19 cellular contexts compared by ENCODE assay signal in genomic region chr2:223722226-223722625, GRCh38.
A peak's percentile ranks its signal among the peaks of the same experiment; 100 is the strongest.
DNase-seq lines count a peak whose midpoint lies in the region; ATAC-seq, FAIRE-seq and TF ChIP-seq lines count a peak whose summit lies in the region.
"Had no signal": no experiment of that assay in that cellular context is flagged by ENCODE, and none has a peak within 500 bp of the region (broad histone marks: within the 10 kb centered on the region; RNA-seq: fewer than 3 reads in every experiment).

No MANE protein-coding gene starts in this region.

- no peak for ATAC-seq in A549
- ATAC-seq in GM18505 (IDR thresholded peaks at IDR 0.05; ENCODE audit: unreplicated experiment), result no peak
- no peak for ATAC-seq in WTC11

- WGBS in A549 (ENCODE audit: missing lambda C conversion rate), result 94% methylated on average over 9 of the region's 9 CpGs
- WGBS in esophagus, 2 donors, result 59 to 67% methylated on average over 9 of the region's 9 CpGs

- FAIRE-seq in A549 (lab: Jason Lieb, UNC), result no peak

- no peaks in the 10 kb centered on the region for H3K27me3 ChIP-seq in HUES6 (ENCODE audit: control insufficient read depth, insufficient read depth, low read length)
- H3K27me3 ChIP-seq in esophagus (ENCODE audit: control insufficient read depth in 1 of 2, insufficient read depth in 2 of 2, low read length in 2 of 2), result no peaks in the 10 kb centered on the region

- no peak overlapping the region for H3K27ac Mint-ChIP-seq in mesothelial cell of epicardium
- H3K27ac Mint-ChIP-seq in WTC11, result no peak overlapping the region
- H3K27ac Mint-ChIP-seq: CD14-positive monocyte had no signal

- peaks cover 32% of the 10 kb centered on the region for H3K4me1 ChIP-seq in A549
- H3K4me1 ChIP-seq in HUES6 (ENCODE audit: control insufficient read depth, insufficient read depth, low read length), result peaks cover 30% of the 10 kb centered on the region
- H3K4me1 ChIP-seq in esophagus (ENCODE audit: control insufficient read depth in 2 of 2, insufficient read depth in 2 of 2, low read length in 1 of 2), result no peaks in the 10 kb centered on the region

- H3K4me2 ChIP-seq in A549, result no peak overlapping the region
- H3K4me2 ChIP-seq: SK-N-SH had no signal

- TF ChIP-seq CTCF in A549 (IDR thresholded peaks at IDR 0.05) (no peak), mesothelial cell of epicardium (IDR thresholded peaks at IDR 0.05; ENCODE audit: unreplicated experiment) (no peak), WTC11 (IDR thresholded peaks at IDR 0.05) (no peak)

- peak overlapping the region; percentile 67 for H3K9ac ChIP-seq in HUES6 (ENCODE audit: low read length)
- H3K9ac ChIP-seq: SK-N-SH had no signal

- H3K27ac ChIP-seq in A549 (peak overlapping the region; percentile 90 to 97; a peak in 5 of 6 replicates), HUES6 (ENCODE audit: low read depth, low read length) (no peak overlapping the region), esophagus (ENCODE audit: low read depth in 2 of 2, low read length in 1 of 2) (peak overlapping the region; percentile 4 to 42)

- CTCF ChIA-PET in A549 (lab: Yijun Ruan, JAX), result interaction anchor here (1.1 to 1.6 kb wide), 4 partner anchors 11 to 39 kb away, joined by 3 to 7 read pairs (median 3); no protein-coding TSS in a partner anchor
- CTCF ChIA-PET in WTC11 (lab: Charles Lee), result no interaction called here

- H3K4me1 Mint-ChIP-seq in mesothelial cell of epicardium, result peaks cover 41% of the 10 kb centered on the region
- H3K4me1 Mint-ChIP-seq in WTC11, result peaks cover 36% of the 10 kb centered on the region
- H3K4me1 Mint-ChIP-seq: CD14-positive monocyte had no signal

- H3K9me3 ChIP-seq in A549, result peaks cover 12% of the 10 kb centered on the region; the same call in 2 of the 3 replicates
- peaks cover 2% of the 10 kb centered on the region; the same call in 1 of the 2 replicates for H3K9me3 ChIP-seq in HUES6 (ENCODE audit: control insufficient read depth, insufficient read depth, low read depth, low read length)
- H3K9me3 ChIP-seq in esophagus (ENCODE audit: control insufficient read depth in 2 of 2, insufficient read depth in 1 of 2, low read depth in 1 of 2, low read length in 1 of 2), result no peaks in the 10 kb centered on the region

- no peak for DNase-seq in A549 (ENCODE audit: low read depth in 1 of 2, low spot score in 1 of 2)
- DNase-seq in mesothelial cell of epicardium (ENCODE audit: low spot score in 2 of 2, unreplicated experiment in 2 of 2), result no peak
- no peak for DNase-seq in activated CD4-positive, CD25-positive, alpha-beta regulatory T cell (lab: John Stamatoyannopoulos, UW)
- no peak for DNase-seq in effector CD8-positive, alpha-beta T cell (lab: John Stamatoyannopoulos, UW)
- no peak for DNase-seq in WTC11 (ENCODE audit: low spot score)
- DNase-seq: AML-193, DMS153, IMR-90, Kasumi-1, NCI-H1105, NCI-H1694, NCI-H2227 treated with DMSO at 0.1 percent for 48 hours, NCI-H524, SHP77, SK-N-SH had no signal

- POLR2A ChIA-PET in A549 (lab: Yijun Ruan, JAX), result no interaction called here
- POLR2A ChIA-PET in WTC11 (lab: Charles Lee), result no interaction called here

- no peak overlapping the region for H3K4me3 ChIP-seq in A549
- H3K4me3 ChIP-seq in HUES6 (ENCODE audit: low read depth, low read length), result peak overlapping the region; percentile 55
- no peak overlapping the region for H3K4me3 ChIP-seq in esophagus (ENCODE audit: low read depth in 1 of 2, low read length in 2 of 2)

- TF ChIP-seq POLR2A in A549 (IDR thresholded peaks at IDR 0.05; ENCODE audit: low read length) (no peak), GM18505 (IDR thresholded peaks at IDR 0.05; ENCODE audit: borderline replicate concordance, extremely low read depth, insufficient read depth, insufficient read length) (no peak)

- no peak for TF ChIP-seq RAD21 in A549 (conservative IDR thresholded peaks at IDR 0.05 in 1 of 2, IDR thresholded peaks at IDR 0.05 in 1 of 2)

- peaks cover 24% of the 10 kb centered on the region for H3K36me3 Mint-ChIP-seq in mesothelial cell of epicardium
- H3K36me3 Mint-ChIP-seq in WTC11, result peaks cover 21% of the 10 kb centered on the region
- H3K36me3 Mint-ChIP-seq: CD14-positive monocyte had no signal

- no peak for TF ChIP-seq EP300 in A549 (IDR thresholded peaks at IDR 0.05)

- H3K27me3 Mint-ChIP-seq in mesothelial cell of epicardium (ENCODE audit: low read depth) (no peaks in the 10 kb centered on the region), WTC11 (ENCODE audit: low read depth) (no peaks in the 10 kb centered on the region)

- H3K4me3 Mint-ChIP-seq in mesothelial cell of epicardium (peak overlapping the region; percentile 50), WTC11 (no peak overlapping the region)
- H3K4me3 Mint-ChIP-seq: CD14-positive monocyte had no signal

- H3K9me3 Mint-ChIP-seq in mesothelial cell of epicardium (peaks cover 19% of the 10 kb centered on the region), WTC11 (peaks cover 22% of the 10 kb centered on the region)

- H3K36me3 ChIP-seq in HUES6 (ENCODE audit: control insufficient read depth, insufficient read depth, low read length) (peaks cover 29% of the 10 kb centered on the region), esophagus (ENCODE audit: control insufficient read depth in 2 of 2, insufficient read depth in 2 of 2, low read length in 1 of 2) (no peaks in the 10 kb centered on the region)

TF ChIP-seq in A549, 52 proteins besides CTCF, POLR2A, EP300 and RAD21 (continues in another document):
- TF ChIP-seq PBX3 (IDR thresholded peaks at IDR 0.05), result no peak
- no peak for TF ChIP-seq SMC3 (IDR thresholded peaks at IDR 0.05)
- TF ChIP-seq ESRRA (IDR thresholded peaks at IDR 0.05; ENCODE audit: borderline replicate concordance, low read length), result no peak
- no peak for TF ChIP-seq TFCP2L1 (CRISPR knock-in tag; IDR thresholded peaks at IDR 0.05)
- TF ChIP-seq JUN (IDR thresholded peaks at IDR 0.05), result no peak
- TF ChIP-seq CEBPB (IDR thresholded peaks at IDR 0.05), result no peak
- TF ChIP-seq SREBF2 (IDR thresholded peaks at IDR 0.05), result no peak
- TF ChIP-seq ZC3H11A (IDR thresholded peaks at IDR 0.05), result no peak
- TF ChIP-seq MAX (IDR thresholded peaks at IDR 0.05), result no peak
- no peak for TF ChIP-seq E2F6 (IDR thresholded peaks at IDR 0.05; ENCODE audit: borderline replicate concordance, low read depth)
- TF ChIP-seq HOXB5 (CRISPR knock-in tag; IDR thresholded peaks at IDR 0.05), result no peak
- no peak for TF ChIP-seq HDAC2 (IDR thresholded peaks at IDR 0.05)
- no peak for TF ChIP-seq KDM5A (IDR thresholded peaks at IDR 0.05)
- TF ChIP-seq KDM1A (IDR thresholded peaks at IDR 0.05; ENCODE audit: low read depth), result no peak
- no peak for TF ChIP-seq FOXS1 (CRISPR knock-in tag; IDR thresholded peaks at IDR 0.05)

TF ChIP-seq in WTC11, 78 proteins besides CTCF, POLR2A, EP300 and RAD21 (continues in another document):
- TF ChIP-seq JUN (CRISPR knock-in tag; IDR thresholded peaks at IDR 0.05) (no peak), ETV6 (CRISPR knock-in tag; IDR thresholded peaks at IDR 0.05) (no peak), FOXP1 (CRISPR knock-in tag; IDR thresholded peaks at IDR 0.05; ENCODE audit: borderline replicate concordance) (no peak), ZBTB43 (CRISPR knock-in tag; IDR thresholded peaks at IDR 0.05) (no peak), FOXP4 (CRISPR knock-in tag; IDR thresholded peaks at IDR 0.05) (no peak), ESRRA (CRISPR knock-in tag; IDR thresholded peaks at IDR 0.05; ENCODE audit: borderline replicate concordance) (no peak), NR2C2 (CRISPR knock-in tag; IDR thresholded peaks at IDR 0.05) (no peak), JAZF1 (CRISPR knock-in tag; IDR thresholded peaks at IDR 0.05) (no peak), HMGXB4 (CRISPR knock-in tag; IDR thresholded peaks at IDR 0.05) (no peak)
